ENCODE assay signal across 8 cellular contexts in genomic region chr22:37746366-37747089, GRCh38. TPM values are rescaled to one million over a fixed set of nuclear protein-coding genes. Genes with fewer than 3 reads are reported as not detected.
DNase-seq lines count a peak whose midpoint lies in the region; ATAC-seq and TF ChIP-seq lines count a peak whose summit lies in the region.

No MANE protein-coding gene starts in this region.

- CTCF ChIA-PET in CD8-positive, alpha-beta T cell (lab: Charles Lee) = no interaction called here

- H3K27ac Mint-ChIP-seq in CD8-positive, alpha-beta T cell = peak overlapping the region; percentile 82
- no peak overlapping the region for H3K27ac Mint-ChIP-seq in chondrocyte (ENCODE audit: unreplicated experiment)

- H3K36me3 ChIP-seq in CD8-positive, alpha-beta T cell (ENCODE audit: insufficient read depth, low read length) = no peaks in the 10 kb centered on the region
- H3K36me3 ChIP-seq in mucosa of rectum (ENCODE audit: control insufficient read depth in 2 of 2, insufficient read depth in 2 of 2, low read length in 2 of 2) = no peaks in the 10 kb centered on the region

- ATAC-seq in CD8-positive, alpha-beta T cell = peak; percentile 43
- ATAC-seq in GM21825 (IDR thresholded peaks at IDR 0.05; ENCODE audit: unreplicated experiment) = peak; percentile 16

- peak overlapping the region; percentile 90 for H3K4me3 Mint-ChIP-seq in CD8-positive, alpha-beta T cell
- peak overlapping the region; percentile 79 for H3K4me3 Mint-ChIP-seq in chondrocyte (ENCODE audit: unreplicated experiment)

- no peaks in the 10 kb centered on the region for H3K9me3 Mint-ChIP-seq in CD8-positive, alpha-beta T cell
- H3K9me3 Mint-ChIP-seq in chondrocyte (ENCODE audit: low read depth) = no peaks in the 10 kb centered on the region

- DNase-seq in CD8-positive, alpha-beta T cell = peak in 2 of 7 experiments; percentile 12 to 30
- peak; percentile 40 for DNase-seq in RKO (ENCODE audit: low spot score)
- no peak for DNase-seq in chondrocyte (ENCODE audit: low spot score)
- DNase-seq in kidney glomerular epithelial cell (lab: John Stamatoyannopoulos, UW) = no peak
- DNase-seq in NCI-H2081 treated with DMSO at 0.1 percent for 48 hours (lab: John Stamatoyannopoulos, UW) = no peak
- DNase-seq in SKM-1 treated with dmso at 0.1 percent for 144 hours (lab: John Stamatoyannopoulos, UW; ENCODE audit: unreplicated experiment) = no peak

- peaks cover 23% of the 10 kb centered on the region for H3K4me1 ChIP-seq in CD8-positive, alpha-beta T cell (ENCODE audit: insufficient read depth, low read length)
- peaks cover 42 to 44% of the 10 kb centered on the region in 2 donors for H3K4me1 ChIP-seq in mucosa of rectum (ENCODE audit: control insufficient read depth in 2 of 2, insufficient read depth in 2 of 2, low read length in 2 of 2)

- H3K9me3 ChIP-seq in CD8-positive, alpha-beta T cell (ENCODE audit: low read length) = no peaks in the 10 kb centered on the region
- no peaks in the 10 kb centered on the region for H3K9me3 ChIP-seq in mucosa of rectum (ENCODE audit: control insufficient read depth in 2 of 2, low read length in 2 of 2)

- peaks cover 3% of the 10 kb centered on the region for H3K36me3 Mint-ChIP-seq in CD8-positive, alpha-beta T cell
- no peaks in the 10 kb centered on the region for H3K36me3 Mint-ChIP-seq in chondrocyte (ENCODE audit: low read depth)

- no peak for TF ChIP-seq CTCF in CD8-positive, alpha-beta T cell (IDR thresholded peaks at IDR 0.05)
- no peak for TF ChIP-seq CTCF in chondrocyte (IDR thresholded peaks at IDR 0.05)

- H3K27me3 ChIP-seq in CD8-positive, alpha-beta T cell (ENCODE audit: insufficient read depth, low read length) = no peaks in the 10 kb centered on the region
- H3K27me3 ChIP-seq in mucosa of rectum (ENCODE audit: control insufficient read depth in 2 of 2, insufficient read depth in 2 of 2, low read length in 2 of 2) = no peaks in the 10 kb centered on the region

- intact Hi-C loops in CD8-positive, alpha-beta T cell (cut with DNase I, micrococcal nuclease) = loop anchor here (1.0 to 10.0 kb wide), 7 partner anchors 60 to 206 kb away; partner anchors contain the start of genes ANKRD54 (in 2 of the 2), GGA1 (in 2 of the 2), C22orf23 (in 1 of the 2) and EIF3L (in 1 of the 2)

- POLR2A ChIA-PET in CD8-positive, alpha-beta T cell (lab: Charles Lee) = interaction anchor here (0.7 to 1.5 kb wide), 2 partner anchors 50 to 61 kb away, joined by 3 to 4 read pairs; partner anchors contain the start of genes NOL12 and TRIOBP

- peak overlapping the region; percentile 42 for H3K27ac ChIP-seq in CD8-positive, alpha-beta T cell (ENCODE audit: low read depth, low read length)
- H3K27ac ChIP-seq in mucosa of rectum (ENCODE audit: low read depth in 2 of 2, low read length in 2 of 2) = peak overlapping the region; percentile 93 to 94

- no peaks in the 10 kb centered on the region for H3K27me3 Mint-ChIP-seq in CD8-positive, alpha-beta T cell (ENCODE audit: low read depth)
- no peaks in the 10 kb centered on the region for H3K27me3 Mint-ChIP-seq in chondrocyte (ENCODE audit: low read depth)

- H3K4me3 ChIP-seq in CD8-positive, alpha-beta T cell (ENCODE audit: low read depth, low read length) = peak overlapping the region; percentile 61
- H3K4me3 ChIP-seq in mucosa of rectum (ENCODE audit: low read length in 2 of 2) = peak overlapping the region; percentile 83 to 91

- peaks cover 18% of the 10 kb centered on the region for H3K4me1 Mint-ChIP-seq in CD8-positive, alpha-beta T cell (ENCODE audit: low read depth)
- H3K4me1 Mint-ChIP-seq in chondrocyte (ENCODE audit: low read depth) = peaks cover 65% of the 10 kb centered on the region

- peak overlapping the region; percentile 91 to 99 for H3K9ac ChIP-seq in mucosa of rectum (ENCODE audit: low read depth in 1 of 2, low read length in 2 of 2)

RNA-seq across cellular contexts. Expression of gene TRIOBP, which starts 49.7 kb away (rescaled TPM):
- total RNA-seq in CD8-positive, alpha-beta T cell = 1 to 10 TPM; 7.3 to 7.4 TPM
- 47.9 to 49.8 TPM (median 49.5 TPM) in 3 replicates for total RNA-seq in chondrocyte
